Comparison of ENCODE assay signal across 8 cellular contexts in the genomic region with DNA sequence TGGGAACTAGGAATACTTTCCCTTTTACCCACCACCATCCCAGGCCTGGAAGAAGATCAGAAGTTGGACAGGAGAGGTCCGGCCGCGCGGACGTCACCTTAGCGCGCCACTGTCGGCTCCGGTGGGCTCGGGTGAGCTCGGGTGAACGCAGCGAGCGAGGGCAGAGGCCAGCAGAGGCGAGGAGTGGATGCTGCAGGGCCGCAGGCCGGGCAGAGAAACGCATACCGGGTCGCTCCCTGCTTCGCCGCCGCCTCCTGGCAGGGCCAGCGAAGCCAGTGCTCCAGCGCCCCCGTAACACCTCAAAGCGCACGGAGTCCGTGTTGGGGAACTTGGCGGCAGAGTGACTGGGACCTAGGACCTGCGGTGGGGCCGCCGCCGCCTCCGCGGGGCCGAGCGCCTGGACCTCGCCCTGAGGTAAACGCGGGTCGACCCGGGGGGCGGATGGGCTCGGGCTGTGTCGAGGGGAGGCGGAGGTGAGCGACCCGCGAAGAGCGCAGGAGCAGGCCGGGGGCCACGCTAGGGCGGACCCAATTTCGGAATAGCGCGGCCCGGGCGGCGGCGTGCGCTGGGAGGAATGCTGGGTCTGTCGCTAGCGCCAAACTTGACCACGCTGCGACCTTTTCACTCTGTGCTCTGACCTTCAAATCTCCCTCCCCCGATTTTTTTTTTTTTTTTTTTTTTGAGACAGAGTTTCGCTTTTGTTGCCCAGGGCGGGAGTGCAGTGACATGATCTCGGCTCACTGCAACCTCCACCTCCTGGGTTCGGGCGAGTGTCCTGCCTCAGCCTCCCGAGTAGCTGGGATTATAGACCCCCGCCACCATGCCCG. TPM values are rescaled to one million over a fixed set of nuclear protein-coding genes. Genes with fewer than 3 reads are reported as not detected.
DNase-seq lines count a peak whose midpoint lies in the region; ATAC-seq, FAIRE-seq and TF ChIP-seq lines count a peak whose summit lies in the region.

No MANE protein-coding gene starts in this region.

- TF ChIP-seq CTCF in right atrium auricular region (IDR thresholded peaks at IDR 0.05) (no peak), psoas muscle (IDR thresholded peaks at IDR 0.05) (no peak)

- H3K9me3 Mint-ChIP-seq in activated T-helper 2 cell treated with anti-CD3 and anti-CD28 coated beads, Interferon-gamma antibody, Interleukin-2, Interleukin-4, amounts not matched to agents 10 μg/mL and 5 μg/mL and 100 μg/mL, durations not matched to agents 14 hours and 24 hours and 36 hours: no peaks in the 10 kb centered on the region

- TF ChIP-seq POLR2A in GM12891 (IDR thresholded peaks at IDR 0.05; ENCODE audit: low read depth, low read length): no peak

- no peaks in the 10 kb centered on the region for H3K36me3 Mint-ChIP-seq in activated T-helper 2 cell treated with anti-CD3 and anti-CD28 coated beads, Interferon-gamma antibody, Interleukin-2, Interleukin-4, amounts not matched to agents 10 μg/mL and 5 μg/mL and 100 μg/mL, durations not matched to agents 14 hours and 24 hours and 36 hours (ENCODE audit: low read depth)

- H3K36me3 ChIP-seq in right atrium auricular region (no peaks in the 10 kb centered on the region), psoas muscle (ENCODE audit: insufficient read depth in 1 of 2, low read depth in 1 of 2) (no peaks in the 10 kb centered on the region), small intestine (ENCODE audit: control insufficient read depth in 2 of 2, insufficient read depth in 2 of 2, low read length in 2 of 2) (no peaks in the 10 kb centered on the region)

- FAIRE-seq in GM12891 (lab: Jason Lieb, UNC): peak; percentile 43
- no peak for FAIRE-seq in small intestine (lab: Jason Lieb, UNC)

- ATAC-seq in psoas muscle (peak; percentile 73 to 93 (median 81)), HG02970 (IDR thresholded peaks at IDR 0.05; ENCODE audit: low FRiP score, unreplicated experiment) (no peak), GM19023 (IDR thresholded peaks at IDR 0.05; ENCODE audit: unreplicated experiment) (no peak)

- peaks cover 0 to 14% of the 10 kb centered on the region in 2 donors for H3K4me1 ChIP-seq in right atrium auricular region
- no peaks in the 10 kb centered on the region for H3K4me1 ChIP-seq in psoas muscle
- no peaks in the 10 kb centered on the region for H3K4me1 ChIP-seq in small intestine (ENCODE audit: control insufficient read depth in 2 of 2, insufficient read depth in 1 of 2, low read depth in 1 of 2, low read length in 1 of 2)

- H3K27me3 ChIP-seq in right atrium auricular region (no peaks in the 10 kb centered on the region), psoas muscle (ENCODE audit: insufficient read depth in 3 of 3, low read length in 2 of 3) (peaks cover 0 to 20% (median 0%) of the 10 kb centered on the region in 3 donors), small intestine (ENCODE audit: control insufficient read depth in 2 of 2, insufficient read depth in 2 of 2, low read length in 2 of 2) (peaks cover 3 to 12% of the 10 kb centered on the region in 2 donors)

- H3K27ac Mint-ChIP-seq in activated T-helper 2 cell treated with anti-CD3 and anti-CD28 coated beads, Interferon-gamma antibody, Interleukin-2, Interleukin-4, amounts not matched to agents 10 μg/mL and 5 μg/mL and 100 μg/mL, durations not matched to agents 14 hours and 24 hours and 36 hours: no peak overlapping the region

- no peaks in the 10 kb centered on the region for H3K4me1 Mint-ChIP-seq in activated T-helper 2 cell treated with anti-CD3 and anti-CD28 coated beads, Interferon-gamma antibody, Interleukin-2, Interleukin-4, amounts not matched to agents 10 μg/mL and 5 μg/mL and 100 μg/mL, durations not matched to agents 14 hours and 24 hours and 36 hours (ENCODE audit: low read depth)

- peaks cover 59% of the 10 kb centered on the region for H3K27me3 Mint-ChIP-seq in activated T-helper 2 cell treated with anti-CD3 and anti-CD28 coated beads, Interferon-gamma antibody, Interleukin-2, Interleukin-4, amounts not matched to agents 10 μg/mL and 5 μg/mL and 100 μg/mL, durations not matched to agents 14 hours and 24 hours and 36 hours (ENCODE audit: low read depth)

- intact Hi-C loops in activated T-helper 2 cell treated with anti-CD3 and anti-CD28 coated beads, Interferon-gamma antibody, Interleukin-2, Interleukin-4, amounts not matched to agents 10 μg/mL and 5 μg/mL and 100 μg/mL, durations not matched to agents 14 hours and 24 hours and 36 hours (cut with micrococcal nuclease): no loop called here
- intact Hi-C loops in psoas muscle (cut with DNase I): no loop called here

- H3K4me3 Mint-ChIP-seq in activated T-helper 2 cell treated with anti-CD3 and anti-CD28 coated beads, Interferon-gamma antibody, Interleukin-2, Interleukin-4, amounts not matched to agents 10 μg/mL and 5 μg/mL and 100 μg/mL, durations not matched to agents 14 hours and 24 hours and 36 hours (ENCODE audit: low read depth): peak overlapping the region; percentile 34

- H3K9me3 ChIP-seq in right atrium auricular region: no peaks in the 10 kb centered on the region
- H3K9me3 ChIP-seq in psoas muscle: no peaks in the 10 kb centered on the region
- no peaks in the 10 kb centered on the region for H3K9me3 ChIP-seq in small intestine (ENCODE audit: control insufficient read depth, low read depth)

- WGBS in psoas muscle, 3 donors: 3 to 6% (median 5%) methylated on average over 51 to 75 of the region's 75 CpGs
- 2 to 6% (median 5%) methylated on average over 61 to 75 of the region's 75 CpGs for WGBS in small intestine, 3 donors

- peak overlapping the region; percentile 31 to 60 for H3K27ac ChIP-seq in right atrium auricular region
- H3K27ac ChIP-seq in psoas muscle: no peak overlapping the region
- H3K27ac ChIP-seq in small intestine (ENCODE audit: low read depth in 1 of 2, low read length in 1 of 2): peak overlapping the region in 1 of 2 donors; percentile 36

- H3K4me3 ChIP-seq in right atrium auricular region (peak overlapping the region; percentile 49 to 60), psoas muscle (peak overlapping the region; percentile 79), small intestine (ENCODE audit: low read depth in 1 of 2, low read length in 2 of 2) (peak overlapping the region in 1 of 2 donors; percentile 49)

- DNase-seq in GM12891 (ENCODE audit: insufficient read length, low spot score) (no peak), right atrium auricular region (ENCODE audit: low spot score) (no peak), psoas muscle (peak; percentile 74 to 82), NCI-H748 treated with DMSO at 0.1 percent for 48 hours (lab: John Stamatoyannopoulos, UW) (no peak), small intestine (no peak)
- DNase-seq in activated T-helper 2 cell treated with anti-CD3 and anti-CD28 coated beads, Interferon-gamma antibody, Interleukin-2, Interleukin-4, amounts not matched to agents 10 μg/mL and 5 μg/mL and 100 μg/mL, durations not matched to agents 14 hours and 24 hours and 36 hours (ENCODE audit: low spot score): no peak

TF ChIP-seq in GM12891, 5 proteins besides CTCF, POLR2A, EP300 and RAD21:
- no peak for TF ChIP-seq POU2F2 (IDR thresholded peaks at IDR 0.05; ENCODE audit: low read depth, low read length)
- TF ChIP-seq TAF1 (IDR thresholded peaks at IDR 0.05; ENCODE audit: low read depth, low read length): no peak
- no peak for TF ChIP-seq POLR2AphosphoS5 (IDR thresholded peaks at IDR 0.05; ENCODE audit: low read depth, low read length)
- no peak for TF ChIP-seq SPI1 (IDR thresholded peaks at IDR 0.05; ENCODE audit: low read depth, low read length)
- no peak for TF ChIP-seq PAX5 (IDR thresholded peaks at IDR 0.05; ENCODE audit: insufficient read depth, low read length, severe bottlenecking)

RNA-seq across cellular contexts. Expression of a gene that starts 1.6 kb away (rescaled TPM):
- polyA plus RNA-seq in GM12891 (2012; ENCODE audit: low read depth, missing spikeins): 0.54 TPM
- not detected in 2 replicates for total RNA-seq in activated T-helper 2 cell treated with anti-CD3 and anti-CD28 coated beads, Interferon-gamma antibody, Interleukin-2, Interleukin-4, amounts not matched to agents 10 μg/mL and 5 μg/mL and 100 μg/mL, durations not matched to agents 14 hours and 24 hours and 36 hours
- 1 to 10 TPM in 1 of 2 donors, under 1 TPM in 1; 0.71 to 1.0 TPM for total RNA-seq in right atrium auricular region
- total RNA-seq in psoas muscle: 1 to 10 TPM in 2 of 4 donors, under 1 TPM in 2; 0.61 to 5.0 (median 2.2) TPM
- under 1 TPM; 0.14 to 0.24 (median 0.18) TPM for polyA plus RNA-seq in psoas muscle
- polyA plus RNA-seq in small intestine: 1 to 10 TPM in 1 of 3 donors, under 1 TPM in 2; 0.54 to 2.7 (median 0.54) TPM

Comparison
In these comparisons a context has a peak if more than half of its experiments do, and no peak if none do; other contexts are left out.
1. DNase-seq: peak in psoas muscle (2 of 2); none in GM12891 (single experiment), activated T-helper 2 cell treated with anti-CD3 and anti-CD28 coated beads, Interferon-gamma antibody, Interleukin-2, Interleukin-4, amounts not matched to agents 10 μg/mL and 5 μg/mL and 100 μg/mL, durations not matched to agents 14 hours and 24 hours and 36 hours (single experiment), right atrium auricular region (single experiment), NCI-H748 treated with DMSO at 0.1 percent for 48 hours (single experiment) and small intestine (single experiment).
2. ATAC-seq: peak in psoas muscle (4 of 4); none in HG02970 (single experiment) and GM19023 (single experiment).